ENCODE assay signal across 10 cellular contexts in genomic region chr9:75855509-75855908, GRCh38. TPM values are rescaled to one million over a fixed set of nuclear protein-coding genes. Genes with fewer than 3 reads are reported as not detected.
A peak's percentile ranks its signal among the peaks of the same experiment; 100 is the strongest.
DNase-seq lines count a peak whose midpoint lies in the region; ATAC-seq and TF ChIP-seq lines count a peak whose summit lies in the region.
"Had no signal": no experiment of that assay in that cellular context is flagged by ENCODE, and none has a peak within 500 bp of the region (broad histone marks: within the 10 kb centered on the region; RNA-seq: fewer than 3 reads in every experiment).

No MANE protein-coding gene starts in this region.

- no peak for ATAC-seq in activated CD8-positive, alpha-beta T cell treated with anti-CD3 and anti-CD28 coated beads for 36 hours
- no peak for ATAC-seq in activated CD8-positive, alpha-beta T cell treated with anti-CD3 and anti-CD28 coated beads, Interleukin-2, amount 10 ng/mL, durations not matched to agents 7 days and 5 days
- ATAC-seq in heart left ventricle: peak in 1 of 4 donors; percentile 51
- no peak for ATAC-seq in upper lobe of left lung (ENCODE audit: low FRiP score in 2 of 2)
- no peak for ATAC-seq in GM18505 (IDR thresholded peaks at IDR 0.05; ENCODE audit: unreplicated experiment)
- ATAC-seq in HG03442 (IDR thresholded peaks at IDR 0.05; ENCODE audit: unreplicated experiment): no peak

- H3K4me1 ChIP-seq in Peyer's patch: no peaks in the 10 kb centered on the region
- H3K4me1 ChIP-seq in heart left ventricle: peaks cover 0 to 3% (median 0%) of the 10 kb centered on the region in 12 donors
- H3K4me1 ChIP-seq in upper lobe of left lung: no peaks in the 10 kb centered on the region

- H3K36me3 ChIP-seq in Peyer's patch: no peaks in the 10 kb centered on the region
- H3K36me3 ChIP-seq in heart left ventricle: no peaks in the 10 kb centered on the region
- no peaks in the 10 kb centered on the region for H3K36me3 ChIP-seq in upper lobe of left lung

- POLR2A ChIA-PET in activated CD8-positive, alpha-beta T cell treated with anti-CD3 and anti-CD28 coated beads for 36 hours (lab: Charles Lee): no interaction called here
- POLR2A ChIA-PET in activated CD8-positive, alpha-beta T cell treated with anti-CD3 and anti-CD28 coated beads, Interleukin-2, amount 10 ng/mL, durations not matched to agents 7 days and 5 days (lab: Charles Lee): no interaction called here

- TF ChIP-seq CTCF in activated CD8-positive, alpha-beta T cell treated with anti-CD3 and anti-CD28 coated beads for 36 hours (IDR thresholded peaks at IDR 0.05): peak; percentile 17
- peak in 4 of 6 experiments; percentile 19 to 70 (median 62) for TF ChIP-seq CTCF in Peyer's patch (IDR thresholded peaks at IDR 0.05)
- TF ChIP-seq CTCF in heart left ventricle (IDR thresholded peaks at IDR 0.05): peak; percentile 33 to 70 (median 52)
- TF ChIP-seq CTCF in upper lobe of left lung (IDR thresholded peaks at IDR 0.05): peak in 5 of 6 experiments; percentile 17 to 33 (median 22)

- WGBS in heart left ventricle, 4 donors: 35 to 52% (median 42%) methylated on average over 5 of the region's 5 CpGs
- 47 to 54% methylated on average over 5 of the region's 5 CpGs for WGBS in upper lobe of left lung, 2 donors

- no peaks in the 10 kb centered on the region for H3K36me3 Mint-ChIP-seq in activated CD8-positive, alpha-beta T cell treated with anti-CD3 and anti-CD28 coated beads for 36 hours (ENCODE audit: low read depth)
- no peaks in the 10 kb centered on the region for H3K36me3 Mint-ChIP-seq in activated CD8-positive, alpha-beta T cell treated with anti-CD3 and anti-CD28 coated beads, Interleukin-2, amount 10 ng/mL, durations not matched to agents 7 days and 5 days (ENCODE audit: low read depth)

- CTCF ChIA-PET in activated CD8-positive, alpha-beta T cell treated with anti-CD3 and anti-CD28 coated beads for 36 hours (lab: Charles Lee): interaction anchor here (1.3 to 3.2 kb wide), 3 partner anchors 9 to 15 kb away, joined by 3 to 13 read pairs (median 3); no protein-coding TSS in a partner anchor
- CTCF ChIA-PET in activated CD8-positive, alpha-beta T cell treated with anti-CD3 and anti-CD28 coated beads, Interleukin-2, amount 10 ng/mL, durations not matched to agents 7 days and 5 days (lab: Charles Lee): interaction anchor here (0.8 to 1.3 kb wide), 3 partner anchors 10 to 14 kb away, joined by 3 to 6 read pairs (median 4); no protein-coding TSS in a partner anchor

- H3K4me1 Mint-ChIP-seq in activated CD8-positive, alpha-beta T cell treated with anti-CD3 and anti-CD28 coated beads for 36 hours (ENCODE audit: low read depth): no peaks in the 10 kb centered on the region
- H3K4me1 Mint-ChIP-seq in activated CD8-positive, alpha-beta T cell treated with anti-CD3 and anti-CD28 coated beads, Interleukin-2, amount 10 ng/mL, durations not matched to agents 7 days and 5 days (ENCODE audit: low read depth): no peaks in the 10 kb centered on the region

- H3K4me3 Mint-ChIP-seq in activated CD8-positive, alpha-beta T cell treated with anti-CD3 and anti-CD28 coated beads for 36 hours: no peak overlapping the region
- no peak overlapping the region for H3K4me3 Mint-ChIP-seq in activated CD8-positive, alpha-beta T cell treated with anti-CD3 and anti-CD28 coated beads, Interleukin-2, amount 10 ng/mL, durations not matched to agents 7 days and 5 days

- peak; percentile 22 for DNase-seq in activated CD8-positive, alpha-beta T cell treated with anti-CD3 and anti-CD28 coated beads for 36 hours
- no peak for DNase-seq in activated CD8-positive, alpha-beta T cell treated with anti-CD3 and anti-CD28 coated beads, Interleukin-2, amount 10 ng/mL, durations not matched to agents 7 days and 5 days
- DNase-seq in Peyer's patch (no peak), heart left ventricle (peak in 1 of 5 donors; percentile 7), upper lobe of left lung (no peak)
- DNase-seq in NK-92 treated with Interleukin-12 subunit alpha and Interleukin-12 subunit beta, amount 100 ng/mL, for 24 hours (lab: John Stamatoyannopoulos, UW): no peak
- DNase-seq: GF-D8 had no signal

- intact Hi-C loops in activated CD8-positive, alpha-beta T cell treated with anti-CD3 and anti-CD28 coated beads for 36 hours (cut with micrococcal nuclease): no loop called here
- intact Hi-C loops in heart left ventricle (cut with DNase I): loop anchor here in 6 of 10 donors (5.0 to 10.0 kb wide), 7 partner anchors 231 to 593 kb away; no protein-coding TSS in a partner anchor

- H3K27me3 Mint-ChIP-seq in activated CD8-positive, alpha-beta T cell treated with anti-CD3 and anti-CD28 coated beads for 36 hours: no peaks in the 10 kb centered on the region
- peaks cover 3% of the 10 kb centered on the region for H3K27me3 Mint-ChIP-seq in activated CD8-positive, alpha-beta T cell treated with anti-CD3 and anti-CD28 coated beads, Interleukin-2, amount 10 ng/mL, durations not matched to agents 7 days and 5 days (ENCODE audit: low read depth)

- no peak overlapping the region for H3K27ac ChIP-seq in Peyer's patch
- no peak overlapping the region for H3K27ac ChIP-seq in heart left ventricle
- H3K27ac ChIP-seq in upper lobe of left lung: no peak overlapping the region
- H3K27ac ChIP-seq: epithelial cell of prostate had no signal

- no peaks in the 10 kb centered on the region for H3K9me3 Mint-ChIP-seq in activated CD8-positive, alpha-beta T cell treated with anti-CD3 and anti-CD28 coated beads for 36 hours
- H3K9me3 Mint-ChIP-seq in activated CD8-positive, alpha-beta T cell treated with anti-CD3 and anti-CD28 coated beads, Interleukin-2, amount 10 ng/mL, durations not matched to agents 7 days and 5 days (ENCODE audit: insufficient read depth): no peaks in the 10 kb centered on the region

- TF ChIP-seq EP300 in upper lobe of left lung (IDR thresholded peaks at IDR 0.05): no peak

- no peak for TF ChIP-seq POLR2A in Peyer's patch (IDR thresholded peaks at IDR 0.05)
- TF ChIP-seq POLR2A in heart left ventricle (IDR thresholded peaks at IDR 0.05): no peak
- TF ChIP-seq POLR2A in upper lobe of left lung (IDR thresholded peaks at IDR 0.05): no peak
- no peak for TF ChIP-seq POLR2A in GM18505 (IDR thresholded peaks at IDR 0.05; ENCODE audit: borderline replicate concordance, extremely low read depth, insufficient read depth, insufficient read length)

- H3K4me3 ChIP-seq in Peyer's patch: no peak overlapping the region
- no peak overlapping the region for H3K4me3 ChIP-seq in heart left ventricle
- H3K4me3 ChIP-seq in upper lobe of left lung: no peak overlapping the region

- no peak overlapping the region for H3K27ac Mint-ChIP-seq in activated CD8-positive, alpha-beta T cell treated with anti-CD3 and anti-CD28 coated beads for 36 hours
- no peak overlapping the region for H3K27ac Mint-ChIP-seq in activated CD8-positive, alpha-beta T cell treated with anti-CD3 and anti-CD28 coated beads, Interleukin-2, amount 10 ng/mL, durations not matched to agents 7 days and 5 days

- H3K27me3 ChIP-seq in Peyer's patch (no peaks in the 10 kb centered on the region), heart left ventricle (no peaks in the 10 kb centered on the region), upper lobe of left lung (no peaks in the 10 kb centered on the region)

- H3K9me3 ChIP-seq in Peyer's patch (no peaks in the 10 kb centered on the region), heart left ventricle (no peaks in the 10 kb centered on the region), upper lobe of left lung (no peaks in the 10 kb centered on the region)

RNA-seq across cellular contexts. Expression of gene PCSK5, which starts 35.0 kb away (rescaled TPM):
- total RNA-seq in activated CD8-positive, alpha-beta T cell treated with anti-CD3 and anti-CD28 coated beads for 36 hours: 1 to 10 TPM; 4.7 to 5.2 TPM
- 1 to 10 TPM; 3.5 to 3.7 TPM for total RNA-seq in activated CD8-positive, alpha-beta T cell treated with anti-CD3 and anti-CD28 coated beads, Interleukin-2, amount 10 ng/mL, durations not matched to agents 7 days and 5 days
- total RNA-seq in Peyer's patch: 100 to 1,000 TPM in 3 of 4 donors, 10 to 100 TPM in 1; 77.6 to 488 (median 411) TPM
- 10 to 100 TPM in 1 of 9 donors, 1 to 10 TPM in 8; 3.9 to 13.6 (median 6.0) TPM for total RNA-seq in heart left ventricle
- 1 to 10 TPM; 1.3 to 1.9 TPM for polyA plus RNA-seq in heart left ventricle
- 10 to 100 TPM; 12.8 to 29.2 (median 18.3) TPM for total RNA-seq in upper lobe of left lung
